4 cellular contexts compared by ENCODE assay signal in the genomic region with DNA sequence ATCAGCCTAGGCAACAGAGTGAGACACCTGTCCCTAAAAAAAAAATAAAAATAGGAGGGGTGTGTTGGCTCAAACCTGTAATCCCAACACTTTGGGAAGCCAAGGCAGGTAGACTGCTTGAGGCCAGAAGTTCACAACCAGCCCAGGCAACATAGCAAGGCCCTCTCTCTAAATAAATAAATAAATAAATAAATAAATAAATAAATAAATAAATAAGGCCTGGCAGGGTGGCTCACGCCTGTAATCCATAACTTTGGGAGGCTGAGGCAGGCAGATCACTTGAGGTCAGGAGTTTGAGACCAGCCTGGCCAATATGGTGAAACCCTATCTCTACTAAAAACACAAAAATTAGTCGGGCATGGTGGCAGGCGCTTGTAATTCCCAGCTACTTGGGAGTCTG. TPM values are rescaled to one million over a fixed set of nuclear protein-coding genes. Genes with fewer than 3 reads are reported as not detected.
"Had no signal": no experiment of that assay in that cellular context is flagged by ENCODE, and none has a peak within 500 bp of the region (broad histone marks: within the 10 kb centered on the region; RNA-seq: fewer than 3 reads in every experiment).

No MANE protein-coding gene starts in this region.

RNA-seq across cellular contexts. Expression of gene MCHR1, which starts 54.0 kb away (rescaled TPM):
- total RNA-seq: endothelial cell of umbilical vein; esophagus mucosa; mononuclear cell; naive thymus-derived CD4-positive, alpha-beta T cell had no signal
- polyA plus RNA-seq: endothelial cell of umbilical vein; naive thymus-derived CD4-positive, alpha-beta T cell had no signal
